Comparison of ENCODE assay signal across 9 cellular contexts in genomic region chr11:47469411-47470179, GRCh38.
DNase-seq lines count a peak whose midpoint lies in the region; ATAC-seq and TF ChIP-seq lines count a peak whose summit lies in the region.
"Had no signal": no experiment of that assay in that cellular context is flagged by ENCODE, and none has a peak within 500 bp of the region (broad histone marks: within the 10 kb centered on the region; RNA-seq: fewer than 3 reads in every experiment).

No MANE protein-coding gene starts in this region.

- no peak for DNase-seq in stimulated activated naive CD8-positive, alpha-beta T cell treated with anti-CD3 and anti-CD28 coated beads, Interleukin-15, Interleukin-2, amounts not matched to agents 100 U/mL and 50 U/mL, for 24 hours
- DNase-seq in cerebellar cortex (ENCODE audit: low spot score), result peak; percentile 88
- DNase-seq in NCI-H510A (lab: John Stamatoyannopoulos, UW), result no peak
- DNase-seq in NCI-H1694 (lab: John Stamatoyannopoulos, UW), result no peak

- peaks cover 61% of the 10 kb centered on the region for H3K4me1 ChIP-seq in muscle layer of colon (ENCODE audit: insufficient read depth, low read length)

- no peaks in the 10 kb centered on the region for H3K9me3 Mint-ChIP-seq in stimulated activated naive CD8-positive, alpha-beta T cell treated with anti-CD3 and anti-CD28 coated beads, Interleukin-15, Interleukin-2, amounts not matched to agents 100 ng/mL and 50 ng/mL, for 24 hours

- no peaks in the 10 kb centered on the region for H3K27me3 ChIP-seq in muscle layer of colon (ENCODE audit: control insufficient read depth in 1 of 2, insufficient read depth in 2 of 2, low read length in 2 of 2)

- peak overlapping the region; percentile 52 for H3K27ac ChIP-seq in muscle layer of colon (ENCODE audit: low read depth, low read length)

- H3K4me3 ChIP-seq in muscle layer of colon (ENCODE audit: low read depth in 1 of 2, low read length in 2 of 2), result no peak overlapping the region
- H3K4me3 ChIP-seq: skin epidermis had no signal

- H3K4me3 Mint-ChIP-seq in stimulated activated naive CD8-positive, alpha-beta T cell treated with anti-CD3 and anti-CD28 coated beads, Interleukin-15, Interleukin-2, amounts not matched to agents 100 ng/mL and 50 ng/mL, for 24 hours, result no peak overlapping the region

- no peak overlapping the region for H3K9ac ChIP-seq in muscle layer of colon (ENCODE audit: low read length)

- H3K9me3 ChIP-seq in muscle layer of colon (ENCODE audit: low read length), result no peaks in the 10 kb centered on the region

- TF ChIP-seq POLR2A in GM18505 (IDR thresholded peaks at IDR 0.05; ENCODE audit: borderline replicate concordance, extremely low read depth, insufficient read depth, insufficient read length), result no peak

- H3K36me3 Mint-ChIP-seq in stimulated activated naive CD8-positive, alpha-beta T cell treated with anti-CD3 and anti-CD28 coated beads, Interleukin-15, Interleukin-2, amounts not matched to agents 100 ng/mL and 50 ng/mL, for 24 hours (ENCODE audit: low read depth), result peaks cover 71% of the 10 kb centered on the region

- H3K27ac Mint-ChIP-seq in stimulated activated naive CD8-positive, alpha-beta T cell treated with anti-CD3 and anti-CD28 coated beads, Interleukin-15, Interleukin-2, amounts not matched to agents 100 ng/mL and 50 ng/mL, for 24 hours, result peak overlapping the region; percentile 36

- peaks cover 6% of the 10 kb centered on the region for H3K4me1 Mint-ChIP-seq in stimulated activated naive CD8-positive, alpha-beta T cell treated with anti-CD3 and anti-CD28 coated beads, Interleukin-15, Interleukin-2, amounts not matched to agents 100 ng/mL and 50 ng/mL, for 24 hours (ENCODE audit: low read depth)

- no peaks in the 10 kb centered on the region for H3K27me3 Mint-ChIP-seq in stimulated activated naive CD8-positive, alpha-beta T cell treated with anti-CD3 and anti-CD28 coated beads, Interleukin-15, Interleukin-2, amounts not matched to agents 100 ng/mL and 50 ng/mL, for 24 hours

- H3K36me3 ChIP-seq in muscle layer of colon (ENCODE audit: insufficient read depth, low read length), result peaks cover 54% of the 10 kb centered on the region

- no peak for ATAC-seq in stimulated activated naive CD8-positive, alpha-beta T cell treated with anti-CD3 and anti-CD28 coated beads, Interleukin-15, Interleukin-2, amounts not matched to agents 100 U/mL and 50 U/mL, for 24 hours
- ATAC-seq in GM18505 (IDR thresholded peaks at IDR 0.05; ENCODE audit: unreplicated experiment) (no peak), GM18517 (IDR thresholded peaks at IDR 0.05; ENCODE audit: unreplicated experiment) (no peak)
